10 cellular contexts compared by ENCODE assay signal in the genomic region with DNA sequence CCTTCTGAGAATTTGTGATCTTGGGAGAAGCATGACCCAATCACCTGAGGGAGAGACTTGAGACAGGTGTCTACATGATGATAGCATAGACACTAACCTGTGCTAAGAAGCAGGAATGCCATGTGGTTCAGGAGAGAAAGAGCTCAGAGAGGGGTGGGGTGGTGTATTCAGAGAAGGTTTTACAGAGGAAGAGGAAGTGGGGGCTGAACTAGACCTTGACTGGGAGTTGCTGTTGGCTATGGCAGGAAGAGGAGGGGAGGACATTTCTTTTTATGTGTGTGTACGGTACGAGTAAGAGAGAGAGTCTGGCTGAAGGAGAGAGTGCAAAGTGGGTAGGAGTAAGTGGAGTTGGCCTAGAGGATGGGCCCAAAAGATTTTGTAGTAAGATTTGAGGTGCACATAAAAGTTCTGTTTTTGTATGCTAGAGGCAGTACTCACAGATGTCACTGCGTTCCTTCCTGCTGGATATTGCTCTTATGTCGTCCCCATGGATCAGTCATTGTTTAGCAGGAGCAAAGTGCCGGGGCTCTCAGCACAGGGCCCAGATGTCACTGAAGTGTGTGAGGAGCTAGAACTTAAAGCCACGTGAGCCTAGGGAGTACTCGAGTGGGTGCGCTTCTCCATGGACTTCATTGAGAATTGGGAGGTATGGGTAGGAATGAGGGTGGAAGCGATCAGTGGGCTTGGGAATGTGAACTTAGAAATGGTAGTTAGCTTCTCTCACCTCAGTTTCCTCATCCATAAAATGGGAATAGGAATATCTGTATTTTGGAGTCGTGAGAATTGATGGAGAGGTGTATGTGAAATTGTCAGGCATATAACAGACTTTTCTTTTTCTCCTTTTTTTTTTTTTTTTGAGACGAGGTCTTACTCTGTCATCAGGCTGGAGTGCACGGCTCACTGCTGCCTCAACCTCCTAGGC. TPM values are rescaled to one million over a fixed set of nuclear protein-coding genes. Genes with fewer than 3 reads are reported as not detected.
A peak's percentile ranks its signal among the peaks of the same experiment; 100 is the strongest.
DNase-seq lines count a peak whose midpoint lies in the region; ATAC-seq and TF ChIP-seq lines count a peak whose summit lies in the region.
"Had no signal": no experiment of that assay in that cellular context is flagged by ENCODE, and none has a peak within 500 bp of the region (broad histone marks: within the 10 kb centered on the region; RNA-seq: fewer than 3 reads in every experiment).

No MANE protein-coding gene starts in this region.

- H3K36me3 Mint-ChIP-seq in Caco-2 (ENCODE audit: insufficient read depth, unreplicated experiment): peaks cover 99% of the 10 kb centered on the region
- H3K36me3 Mint-ChIP-seq in IgD-negative memory B cell: peaks cover 10% of the 10 kb centered on the region
- peaks cover 94% of the 10 kb centered on the region for H3K36me3 Mint-ChIP-seq in activated T-helper 17 cell treated with anti-CD3 and anti-CD28 coated beads, Interleukin-2, amount 50 U/mL, for 72 hours (ENCODE audit: low read depth)

- no peak for TF ChIP-seq CTCF in Caco-2 (IDR thresholded peaks at IDR 0.05; ENCODE audit: insufficient read depth in 1 of 2, low read depth in 1 of 2, low read length in 1 of 2, severe bottlenecking in 1 of 2, unreplicated experiment in 1 of 2)

- H3K4me1 Mint-ChIP-seq in Caco-2 (ENCODE audit: low read depth, unreplicated experiment) (peaks cover 46% of the 10 kb centered on the region), IgD-negative memory B cell (peaks cover 50 to 76% (median 76%) of the 10 kb centered on the region in 3 donors)
- peaks cover 74% of the 10 kb centered on the region for H3K4me1 Mint-ChIP-seq in activated T-helper 17 cell treated with anti-CD3 and anti-CD28 coated beads, Interleukin-2, amount 50 U/mL, for 72 hours

- H3K4me2 ChIP-seq in mesendoderm (ENCODE audit: low read length): no peak overlapping the region

- H3K27ac ChIP-seq in muscle layer of duodenum (ENCODE audit: low read length) (peak overlapping the region; percentile 12), mesendoderm (ENCODE audit: low read depth, low read length) (no peak overlapping the region)

- no CpG with 5 or more reads among the region's 12 CpGs for WGBS in mesendoderm (ENCODE audit: extremely low coverage, insufficient coverage, low lambda C conversion rate)

- no peak overlapping the region for H3K4me3 Mint-ChIP-seq in Caco-2 (ENCODE audit: unreplicated experiment)
- peak overlapping the region; percentile 67 to 91 (median 80) for H3K4me3 Mint-ChIP-seq in IgD-negative memory B cell
- peak overlapping the region; percentile 79 for H3K4me3 Mint-ChIP-seq in activated T-helper 17 cell treated with anti-CD3 and anti-CD28 coated beads, Interleukin-2, amount 50 U/mL, for 72 hours

- no peak overlapping the region for H4K5ac ChIP-seq in mesendoderm (ENCODE audit: low read length)

- intact Hi-C loops in Caco-2 (cut with micrococcal nuclease; ENCODE audit: unreplicated experiment): no loop called here

- no peak overlapping the region for H3K4ac ChIP-seq in mesendoderm (ENCODE audit: low read depth, low read length)

- no peak overlapping the region for H3K23ac ChIP-seq in mesendoderm (ENCODE audit: low read length)

- H3K36me3 ChIP-seq in Caco-2 (ENCODE audit: control insufficient read depth, insufficient read depth, low read length) (0 out of 2 replicates have a peak, but pooled peaks cover 2% of the 10 kb centered on the region), muscle layer of duodenum (ENCODE audit: control insufficient read depth in 1 of 2, insufficient read depth in 2 of 2, low read length in 2 of 2) (peaks cover 24 to 25% of the 10 kb centered on the region in 2 donors), mesendoderm (ENCODE audit: control insufficient read depth, insufficient read depth, low read length) (peaks cover 11% of the 10 kb centered on the region)
- H3K36me3 ChIP-seq: uterus had no signal

- H3K4me3 ChIP-seq in Caco-2 (ENCODE audit: low read depth, low read length) (no peak overlapping the region), muscle layer of duodenum (ENCODE audit: low read depth in 1 of 2, low read length in 2 of 2) (no peak overlapping the region), mesendoderm (ENCODE audit: low read length) (no peak overlapping the region)
- H3K4me3 ChIP-seq: uterus had no signal

- no peaks in the 10 kb centered on the region for H3K27me3 Mint-ChIP-seq in Caco-2 (ENCODE audit: insufficient read depth, unreplicated experiment)
- peaks cover 1% of the 10 kb centered on the region for H3K27me3 Mint-ChIP-seq in IgD-negative memory B cell
- no peaks in the 10 kb centered on the region for H3K27me3 Mint-ChIP-seq in activated T-helper 17 cell treated with anti-CD3 and anti-CD28 coated beads, Interleukin-2, amount 50 U/mL, for 72 hours

- H3K9me3 ChIP-seq in Caco-2 (no peaks in the 10 kb centered on the region), muscle layer of duodenum (ENCODE audit: control insufficient read depth in 1 of 2, low read length in 2 of 2) (no peaks in the 10 kb centered on the region)
- H3K9me3 ChIP-seq: uterus had no signal

- POLR2A ChIA-PET in Caco-2 (lab: Charles Lee): interaction anchor here (0.5 to 2.3 kb wide), 3 partner anchors 24 to 91 kb away, joined by 3 to 5 read pairs (median 3); a partner anchor contains a TSS

- peaks cover 11% of the 10 kb centered on the region for H3K79me1 ChIP-seq in mesendoderm (ENCODE audit: low read length)

- peak; percentile 21 for ATAC-seq in activated T-helper 17 cell treated with anti-CD3 and anti-CD28 coated beads, Interleukin-2, amount 50 U/mL, for 72 hours (replicated peaks)
- no peak for ATAC-seq in GM18861 (IDR thresholded peaks at IDR 0.05; ENCODE audit: unreplicated experiment)

- H3K9me3 Mint-ChIP-seq in Caco-2 (ENCODE audit: unreplicated experiment) (no peaks in the 10 kb centered on the region), IgD-negative memory B cell (no peaks in the 10 kb centered on the region)
- no peaks in the 10 kb centered on the region for H3K9me3 Mint-ChIP-seq in activated T-helper 17 cell treated with anti-CD3 and anti-CD28 coated beads, Interleukin-2, amount 50 U/mL, for 72 hours

- no TSS peak for BruUV-seq in Caco-2 (replicated peaks; lab: Mats Ljungman, UMichigan)

- H3K27ac Mint-ChIP-seq in Caco-2 (ENCODE audit: unreplicated experiment): peak overlapping the region; percentile 18
- H3K27ac Mint-ChIP-seq in IgD-negative memory B cell: peak overlapping the region; percentile 54 to 93 (median 91)
- peak overlapping the region; percentile 88 for H3K27ac Mint-ChIP-seq in activated T-helper 17 cell treated with anti-CD3 and anti-CD28 coated beads, Interleukin-2, amount 50 U/mL, for 72 hours

- CTCF ChIA-PET in Caco-2 (lab: Charles Lee): interaction anchor here (0.7 to 2.1 kb wide), 2 partner anchors 10 to 41 kb away, joined by 4 to 5 read pairs; no protein-coding TSS in a partner anchor

- H4K8ac ChIP-seq in mesendoderm (ENCODE audit: low read depth, low read length): no peak overlapping the region

- H2AK5ac ChIP-seq in mesendoderm (ENCODE audit: low read length): no peak overlapping the region

- H3K27me3 ChIP-seq in Caco-2 (replicated peaks; ENCODE audit: control insufficient read depth, insufficient read depth, low read length) (no peaks in the 10 kb centered on the region), muscle layer of duodenum (ENCODE audit: low read depth, low read length) (no peaks in the 10 kb centered on the region), mesendoderm (ENCODE audit: insufficient read depth, low read length, poor library complexity) (no peaks in the 10 kb centered on the region)
- H3K27me3 ChIP-seq: uterus had no signal

- no peak overlapping the region for H2BK5ac ChIP-seq in mesendoderm (ENCODE audit: low read length)

- H3K4me1 ChIP-seq in Caco-2 (peaks cover 8% of the 10 kb centered on the region; the same call in 1 of the 2 replicates), muscle layer of duodenum (ENCODE audit: control insufficient read depth in 1 of 2, insufficient read depth in 2 of 2, low read length in 2 of 2) (peaks cover 8 to 24% of the 10 kb centered on the region in 2 donors), mesendoderm (ENCODE audit: control insufficient read depth, low read depth, low read length) (peaks cover 2% of the 10 kb centered on the region)
- H3K4me1 ChIP-seq: uterus had no signal

- H3K56ac ChIP-seq in mesendoderm (ENCODE audit: low read length): no peak overlapping the region

- H3K79me2 ChIP-seq in mesendoderm (ENCODE audit: control insufficient read depth, insufficient read depth, low read length): no peaks in the 10 kb centered on the region

- H3K9ac ChIP-seq in mesendoderm (ENCODE audit: low read length): no peak overlapping the region

- H3K18ac ChIP-seq in mesendoderm (ENCODE audit: low read length): no peak overlapping the region

- H2BK120ac ChIP-seq in mesendoderm (ENCODE audit: low read depth, low read length): no peak overlapping the region

- DNase-seq in Caco-2 (no peak), T1000 (lab: John Stamatoyannopoulos, UW) (no peak), mesendoderm (no peak)
- DNase-seq in stimulated activated CD4-positive, alpha-beta T cell treated with anti-CD3 and anti-CD28 coated beads, Interleukin-4, amount 100 ng/mL, for 4 hours: no peak
- DNase-seq: uterus had no signal

- no peak overlapping the region for H2BK15ac ChIP-seq in mesendoderm (replicated peaks; ENCODE audit: low read depth)

RNA-seq across cellular contexts. Expression of a gene that starts 22.1 kb away (rescaled TPM):
- total RNA-seq in Caco-2 (2022): 236 and 267 TPM in 2 replicates
- 13.8 TPM for polyA plus RNA-seq in IgD-negative memory B cell
- 10 to 100 TPM; 65.6 to 99.0 TPM for total RNA-seq in activated T-helper 17 cell treated with anti-CD3 and anti-CD28 coated beads, Interleukin-2, amount 50 U/mL, for 72 hours
- 23.3 TPM for polyA plus RNA-seq in mesendoderm (2013, experiment 1 of 2)
- polyA plus RNA-seq in mesendoderm (2013, experiment 2 of 2): 22.1 TPM

RNA-seq across cellular contexts. Expression of a gene that starts 24.3 kb away (rescaled TPM):
- total RNA-seq in Caco-2 (2022): 34.0 and 34.2 TPM in 2 replicates
- polyA plus RNA-seq in IgD-negative memory B cell: 28.2 TPM
- 10 to 100 TPM; 21.3 to 21.8 TPM for total RNA-seq in activated T-helper 17 cell treated with anti-CD3 and anti-CD28 coated beads, Interleukin-2, amount 50 U/mL, for 72 hours
- 9.4 TPM for polyA plus RNA-seq in mesendoderm (2013, experiment 1 of 2)
- 8.9 TPM for polyA plus RNA-seq in mesendoderm (2013, experiment 2 of 2)

RNA-seq across cellular contexts. Expression of a gene that starts 24.4 kb away (rescaled TPM):
- total RNA-seq in Caco-2 (2022): 156 and 166 TPM in 2 replicates
- polyA plus RNA-seq in IgD-negative memory B cell: 22.8 TPM
- 10 to 100 TPM; 53.3 to 57.8 TPM for total RNA-seq in activated T-helper 17 cell treated with anti-CD3 and anti-CD28 coated beads, Interleukin-2, amount 50 U/mL, for 72 hours
- polyA plus RNA-seq in mesendoderm (2013, experiment 1 of 2): 35.9 TPM
- 35.7 TPM for polyA plus RNA-seq in mesendoderm (2013, experiment 2 of 2)

RNA-seq across cellular contexts. Expression of a gene that starts 41.2 kb away (rescaled TPM):
- total RNA-seq in Caco-2 (2022): 33.2 and 33.4 TPM in 2 replicates
- polyA plus RNA-seq in IgD-negative memory B cell: 8.2 TPM
- total RNA-seq in activated T-helper 17 cell treated with anti-CD3 and anti-CD28 coated beads, Interleukin-2, amount 50 U/mL, for 72 hours: 10 to 100 TPM; 11.2 to 15.5 TPM
- 4.0 TPM for polyA plus RNA-seq in mesendoderm (2013, experiment 1 of 2)
- 4.0 TPM for polyA plus RNA-seq in mesendoderm (2013, experiment 2 of 2)

RNA-seq across cellular contexts. Expression of a gene that starts 50.5 kb away (rescaled TPM):
- 109 and 110 TPM in 2 replicates for total RNA-seq in Caco-2 (2022)
- 0.48 TPM for polyA plus RNA-seq in IgD-negative memory B cell
- under 1 TPM; 0.13 to 0.15 TPM for total RNA-seq in activated T-helper 17 cell treated with anti-CD3 and anti-CD28 coated beads, Interleukin-2, amount 50 U/mL, for 72 hours
- polyA plus RNA-seq in mesendoderm (2013, experiment 1 of 2): 26.2 TPM
- polyA plus RNA-seq in mesendoderm (2013, experiment 2 of 2): 26.6 TPM
- total RNA-seq: M059J had no signal

Comparison
In these comparisons a context has a peak if more than half of its experiments do, and no peak if none do; other contexts are left out.
1. H3K27ac Mint-ChIP-seq: peak in every context shown above with its lines; median percentile 91 in IgD-negative memory B cell; 88 in activated T-helper 17 cell treated with anti-CD3 and anti-CD28 coated beads, Interleukin-2, amount 50 U/mL, for 72 hours; 18 in Caco-2.